In the genomic region with DNA sequence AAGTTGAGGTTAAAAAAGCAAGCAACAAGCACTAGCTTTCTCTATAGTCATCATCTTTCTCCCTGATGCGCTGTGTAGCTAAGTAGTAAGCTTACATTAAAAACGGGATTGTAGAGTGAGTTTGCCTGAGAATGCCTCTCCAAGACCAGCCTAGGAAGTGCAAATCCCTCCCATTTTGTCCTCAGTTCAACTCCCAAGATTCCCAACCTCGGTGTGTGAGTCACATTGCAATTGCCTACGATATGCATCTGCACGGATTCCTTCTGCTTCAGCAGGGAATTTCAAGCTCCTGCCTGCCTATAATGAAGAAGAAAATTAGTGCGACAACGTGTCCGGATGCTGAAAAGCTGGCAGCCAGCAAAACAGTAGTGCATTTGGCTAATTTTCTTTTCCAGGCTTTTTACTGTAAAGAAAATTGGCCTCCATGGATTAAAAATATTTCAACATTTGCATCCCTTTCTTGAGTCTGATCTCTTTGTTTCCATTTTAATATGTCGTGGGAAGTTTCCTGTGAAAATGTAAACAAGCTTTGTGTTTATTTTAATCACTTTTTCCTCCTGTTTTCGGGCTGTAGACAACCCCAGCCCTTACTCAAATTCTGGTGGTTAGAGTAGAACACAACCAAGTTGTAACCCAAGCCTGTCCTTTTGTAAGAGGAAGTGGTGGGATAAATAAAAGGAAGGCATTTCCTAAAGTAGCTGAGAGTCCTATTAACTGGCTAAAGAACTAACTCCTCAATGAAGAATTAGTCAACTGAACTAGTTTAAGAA, we compare ENCODE assay signal across 9 cellular contexts. TPM values are rescaled to one million over a fixed set of nuclear protein-coding genes. Genes with fewer than 3 reads are reported as not detected.
A peak's percentile ranks its signal among the peaks of the same experiment; 100 is the strongest.
DNase-seq lines count a peak whose midpoint lies in the region; ATAC-seq and TF ChIP-seq lines count a peak whose summit lies in the region.
"Had no signal": no experiment of that assay in that cellular context is flagged by ENCODE, and none has a peak within 500 bp of the region (broad histone marks: within the 10 kb centered on the region; RNA-seq: fewer than 3 reads in every experiment).

No MANE protein-coding gene starts in this region.

- intact Hi-C loops in heart right ventricle (cut with DNase I): no loop called here

- no peaks in the 10 kb centered on the region for H3K36me3 ChIP-seq in heart right ventricle
- H3K36me3 ChIP-seq in skeletal muscle satellite cell (ENCODE audit: insufficient read depth, low read length): no peaks in the 10 kb centered on the region

- TF ChIP-seq CTCF in heart right ventricle (IDR thresholded peaks at IDR 0.05): no peak

- H3K9ac ChIP-seq in skeletal muscle satellite cell (ENCODE audit: low read depth, low read length): peak overlapping the region; percentile 69

- ATAC-seq in SK-N-SH treated with all-trans-retinoic acid at 6 μM for 48 hours (peak; percentile 93), heart right ventricle (peak in 7 of 8 donors; percentile 26 to 82 (median 62)), HG03095 (IDR thresholded peaks at IDR 0.05; ENCODE audit: unreplicated experiment) (no peak)

- H3K4me3 ChIP-seq in heart right ventricle (peak overlapping the region in 3 of 10 donors; percentile 6 to 19 (median 11)), skeletal muscle satellite cell (ENCODE audit: low read length) (peak overlapping the region; percentile 50)

- peak overlapping the region in 2 of 10 donors; percentile 26 to 28 for H3K27ac ChIP-seq in heart right ventricle
- H3K27ac ChIP-seq: VCaP had no signal

- peaks cover 0 to 6% (median 0%) of the 10 kb centered on the region in 11 donors for H3K9me3 ChIP-seq in heart right ventricle
- H3K9me3 ChIP-seq in skeletal muscle satellite cell (replicated peaks; ENCODE audit: low read length): no peaks in the 10 kb centered on the region

- peak; percentile 24 for DNase-seq in HK-2 (ENCODE audit: unreplicated experiment)
- peak in 1 of 2 donors; percentile 23 for DNase-seq in heart right ventricle
- DNase-seq in activated CD4-positive, alpha-beta T cell treated with anti-CD3 and anti-CD28 coated beads for 1 hour: no peak
- no peak for DNase-seq in NCI-H1092 (lab: John Stamatoyannopoulos, UW)
- no peak for DNase-seq in NCI-H774 (lab: John Stamatoyannopoulos, UW)

- 23 to 32% methylated on average over 10 of the region's 10 CpGs for WGBS in heart right ventricle, 2 donors

- H3K4me1 ChIP-seq in heart right ventricle (peaks cover 0 to 18% (median 3%) of the 10 kb centered on the region in 9 donors), skeletal muscle satellite cell (ENCODE audit: control insufficient read depth, insufficient read depth, low read length) (peaks cover 40% of the 10 kb centered on the region)

- H3K4me2 ChIP-seq in skeletal muscle satellite cell (ENCODE audit: low read length): peak overlapping the region; percentile 69

- no peaks in the 10 kb centered on the region for H3K27me3 ChIP-seq in heart right ventricle
- H3K27me3 ChIP-seq in skeletal muscle satellite cell (ENCODE audit: control insufficient read depth, insufficient read depth, low read length): no peaks in the 10 kb centered on the region

TF ChIP-seq in SK-N-SH treated with all-trans-retinoic acid at 6 μM for 48 hours, 23 proteins besides CTCF, POLR2A, EP300 and RAD21:
- no peak for TF ChIP-seq ZNF70 (CRISPR knock-in tag; IDR thresholded peaks at IDR 0.05)
- TF ChIP-seq ZFP30 (CRISPR knock-in tag; IDR thresholded peaks at IDR 0.05): no peak
- TF ChIP-seq CREB5 (CRISPR knock-in tag; IDR thresholded peaks at IDR 0.05; ENCODE audit: low read depth): no peak
- no peak for TF ChIP-seq ZFP3 (CRISPR knock-in tag; IDR thresholded peaks at IDR 0.05)
- TF ChIP-seq SNAI2 (CRISPR knock-in tag; IDR thresholded peaks at IDR 0.05): 0 out of 2 replicates have a peak, but pooled peaks have one; percentile 60

RNA-seq across cellular contexts. Expression of gene TET2, which starts 58.4 kb away (rescaled TPM):
- total RNA-seq in heart right ventricle: 10 to 100 TPM; 12.1 to 20.6 (median 17.0) TPM
- 1 to 10 TPM; 1.4 to 3.9 TPM for polyA plus RNA-seq in heart right ventricle
- 7.9 and 10.6 TPM in 2 replicates for total RNA-seq in skeletal muscle satellite cell (2012; rRNA removed)
